17 cellular contexts compared by ENCODE assay signal in genomic region chr11:104819603-104820002, GRCh38.
"Had no signal": no experiment of that assay in that cellular context is flagged by ENCODE, and none has a peak within 500 bp of the region (broad histone marks: within the 10 kb centered on the region; RNA-seq: fewer than 3 reads in every experiment).

No MANE protein-coding gene starts in this region.

- DNase-seq: cortex of kidney; dorsolateral prefrontal cortex; effector CD8-positive, alpha-beta T cell; heart right ventricle; hypothalamus; kidney glomerular epithelial cell; mesendoderm; naive B cell; posterior cingulate gyrus; sigmoid colon; stimulated activated CD4-positive, alpha-beta T cell treated with anti-CD3 and anti-CD28 coated beads, Interleukin-2, amount 100 ng/mL, for 24 hours; stimulated activated CD4-positive, alpha-beta T cell treated with anti-CD3 and anti-CD28 coated beads, Interleukin-4, amount 100 ng/mL, for 4 hours; stimulated activated naive CD4-positive, alpha-beta T cell treated with Interleukin-2 at 50 U/mL for 16 hours; trophoblast cell had no signal

- H3K27me3 ChIP-seq: dorsolateral prefrontal cortex, heart right ventricle, right atrium auricular region, sigmoid colon had no signal

- H3K4me3 Mint-ChIP-seq: naive B cell had no signal

- H3K4me1 ChIP-seq: heart right ventricle, right atrium auricular region had no signal

- H3K9me3 ChIP-seq: heart right ventricle, right atrium auricular region, sigmoid colon had no signal

- ATAC-seq: esophagus mucosa, heart right ventricle had no signal

- H3K27me3 Mint-ChIP-seq: naive B cell had no signal

- H3K4me3 ChIP-seq: dorsolateral prefrontal cortex, heart right ventricle, right atrium auricular region, sigmoid colon, skin epidermis had no signal

- H3K27ac ChIP-seq: dorsolateral prefrontal cortex, heart right ventricle, right atrium auricular region, sigmoid colon, skin epidermis had no signal

- H3K36me3 Mint-ChIP-seq: naive B cell had no signal

- H3K36me3 ChIP-seq: heart right ventricle, right atrium auricular region, sigmoid colon had no signal

- H3K9me3 Mint-ChIP-seq: naive B cell had no signal
